23 cellular contexts compared by ENCODE assay signal in genomic region chr1:92662048-92662447, GRCh38.
DNase-seq lines count a peak whose midpoint lies in the region; ATAC-seq and TF ChIP-seq lines count a peak whose summit lies in the region.
"Had no signal": no experiment of that assay in that cellular context is flagged by ENCODE, and none has a peak within 500 bp of the region (broad histone marks: within the 10 kb centered on the region; RNA-seq: fewer than 3 reads in every experiment).

No MANE protein-coding gene starts in this region.

- no peak overlapping the region for H3K4me3 ChIP-seq in NB4 (ENCODE audit: low read depth, low read length)
- no peak overlapping the region for H3K4me3 ChIP-seq in fibroblast of villous mesenchyme (ENCODE audit: low read depth, low read length)
- H3K4me3 ChIP-seq in body of pancreas: no peak overlapping the region
- H3K4me3 ChIP-seq: SJCRH30 had no signal

- no peaks in the 10 kb centered on the region for H3K27me3 ChIP-seq in body of pancreas
- H3K27me3 ChIP-seq: SJCRH30 had no signal

- no peak for TF ChIP-seq POLR2A in NB4 (IDR thresholded peaks at IDR 0.05; ENCODE audit: extremely low read depth, insufficient read length)
- no peak for TF ChIP-seq POLR2A in body of pancreas (IDR thresholded peaks at IDR 0.05)

- no peaks in the 10 kb centered on the region for H3K4me1 ChIP-seq in body of pancreas
- H3K4me1 ChIP-seq: SJCRH30 had no signal

- TF ChIP-seq CTCF in NB4 (IDR thresholded peaks at IDR 0.05; ENCODE audit: low read depth, low read length) (no peak), fibroblast of villous mesenchyme (IDR thresholded peaks at IDR 0.05; ENCODE audit: insufficient read depth, low read depth, low read length) (no peak), body of pancreas (IDR thresholded peaks at IDR 0.05) (no peak)

- no peak overlapping the region for H3K27ac ChIP-seq in body of pancreas
- H3K27ac ChIP-seq: SJCRH30 had no signal

- peaks cover 0 to 5% of the 10 kb centered on the region in 2 donors for H3K36me3 ChIP-seq in body of pancreas (replicated peaks in 1 of 2; ENCODE audit: insufficient read depth in 1 of 2, low read depth in 2 of 2)
- H3K36me3 ChIP-seq: SJCRH30 had no signal

- H3K9me3 ChIP-seq in body of pancreas: no peaks in the 10 kb centered on the region

- peak; percentile 5 to 34 for DNase-seq in NOMO-1 (lab: John Stamatoyannopoulos, UW; ENCODE audit: unreplicated experiment in 2 of 2)
- no peak for DNase-seq in NOMO-1 treated with dmso at 0.1 percent for 144 hours (lab: John Stamatoyannopoulos, UW; ENCODE audit: unreplicated experiment)
- peak; percentile 32 for DNase-seq in NB4 (ENCODE audit: low read depth)
- DNase-seq in SKM-1 treated with dmso at 0.1 percent for 144 hours (lab: John Stamatoyannopoulos, UW; ENCODE audit: unreplicated experiment): peak; percentile 42
- peak; percentile 7 for DNase-seq in fibroblast of villous mesenchyme (ENCODE audit: low read depth)
- no peak for DNase-seq in NCI-H446 (lab: John Stamatoyannopoulos, UW)
- no peak for DNase-seq in body of pancreas
- DNase-seq in SIG-M5 (lab: John Stamatoyannopoulos, UW): no peak
- DNase-seq: 8988T, ACHN, Calu3, DND-41, KG1, MM.1S, NCI-H1105 treated with DMSO at 0.1 percent for 48 hours, NCI-H146, NCI-H2107, NCI-H524 treated with DMSO at 0.1 percent for 48 hours, NCI-H774, PC-3, SJCRH30, T-cell had no signal

- 89 to 97% methylated on average over 3 of the region's 3 CpGs for WGBS in body of pancreas, 2 donors

- no peak for ATAC-seq in body of pancreas
- ATAC-seq: PC-3, SK-N-SH treated with all-trans-retinoic acid at 6 μM for 48 hours, T-cell had no signal

- intact Hi-C loops in body of pancreas (cut with DNase I): no loop called here

Comparison
In these comparisons a context has a peak if more than half of its experiments do, and no peak if none do; other contexts are left out.
1. DNase-seq: peak in NOMO-1 (2 of 2), NB4 (single experiment), SKM-1 treated with dmso at 0.1 percent for 144 hours (single experiment) and fibroblast of villous mesenchyme (single experiment); none in NOMO-1 treated with dmso at 0.1 percent for 144 hours (single experiment), NCI-H446 (0 of 2), body of pancreas (0 of 4) and SIG-M5 (single experiment).